Comparison of ENCODE assay signal across 40 cellular contexts in genomic region chr18:36825526-36825925, GRCh38.
"Had no signal": no experiment of that assay in that cellular context is flagged by ENCODE, and none has a peak within 500 bp of the region (broad histone marks: within the 10 kb centered on the region; RNA-seq: fewer than 3 reads in every experiment).

No MANE protein-coding gene starts in this region.

- H3K27ac Mint-ChIP-seq: activated naive CD4-positive, alpha-beta T cell treated with anti-CD3 and anti-CD28 coated beads for 36 hours; activated naive CD4-positive, alpha-beta T cell treated with anti-CD3 and anti-CD28 coated beads, Interleukin-2, amount 10 ng/mL, durations not matched to agents 7 days and 5 days; activated naive CD4-positive, alpha-beta T cell treated with anti-CD3 and anti-CD28 coated beads, Interleukin-2, amount 50 U/mL, for 24 hours; activated naive CD4-positive, alpha-beta T cell treated with anti-CD3 and anti-CD28 coated beads, Interleukin-2, amount 50 U/mL, for 72 hours; activated naive CD8-positive, alpha-beta T cell; activated naive CD8-positive, alpha-beta T cell treated with anti-CD3 and anti-CD28 coated beads for 36 hours; activated naive CD8-positive, alpha-beta T cell treated with anti-CD3 and anti-CD28 coated beads, Interleukin-2, amount 10 ng/mL, durations not matched to agents 7 days and 5 days; activated naive CD8-positive, alpha-beta T cell treated with anti-CD3 and anti-CD28 coated beads, Interleukin-2, amount 50 U/mL, for 24 hours; activated T-cell treated with anti-CD3 and anti-CD28 coated beads, Interleukin-2, amount 50 U/mL, for 24 hours; activated T-cell treated with anti-CD3 and anti-CD28 coated beads, Interleukin-2, amount 50 U/mL, for 72 hours; activated T-helper 1 cell treated with anti-CD3 and anti-CD28 coated beads, Interleukin-12 subunit alpha, Interleukin-12 subunit beta, Interleukin-2, Interleukin-4 antibody, amounts not matched to agents 30 ng/mL and 10 ng/mL and 1 ng/mL, durations not matched to agents 14 hours and 24 hours and 36 hours; activated T-helper 17 cell treated with anti-CD3 and anti-CD28 coated beads, Interleukin-2, amount 50 U/mL, for 72 hours; activated T-helper 2 cell treated with anti-CD3 and anti-CD28 coated beads, Interferon-gamma antibody, Interleukin-2, Interleukin-4, amounts not matched to agents 10 μg/mL and 5 μg/mL and 100 μg/mL, durations not matched to agents 14 hours and 24 hours and 36 hours; brain had no signal

- H3K9me3 ChIP-seq: adrenal gland, ascending aorta, body of pancreas, breast epithelium had no signal

- H3K27me3 ChIP-seq: adrenal gland, ascending aorta, body of pancreas, brain microvascular endothelial cell, breast epithelium, cardiac muscle cell had no signal

- FAIRE-seq: astrocyte, bronchial epithelial cell had no signal

- H3K4me1 ChIP-seq: breast epithelium had no signal

- DNase-seq: activated effector memory CD4-positive, alpha-beta T cell treated with anti-CD3 and anti-CD28 coated beads, Interleukin-2, amount 50 U/mL, for 16 hours; activated effector memory CD4-positive, alpha-beta T cell treated with Interleukin-2 at 50 U/mL for 16 hours; activated gamma-delta T cell; activated gamma-delta T cell treated with Interleukin-2 at 50 U/mL for 16 hours; activated naive CD4-positive, alpha-beta T cell; activated naive CD4-positive, alpha-beta T cell treated with anti-CD3 and anti-CD28 coated beads for 36 hours; activated naive CD4-positive, alpha-beta T cell treated with anti-CD3 and anti-CD28 coated beads, Interleukin-2, amount 10 ng/mL, durations not matched to agents 7 days and 5 days; activated naive CD4-positive, alpha-beta T cell treated with anti-CD3 and anti-CD28 coated beads, Interleukin-2, amount 50 U/mL, for 16 hours; activated naive CD4-positive, alpha-beta T cell treated with Interleukin-2 at 50 U/mL for 16 hours; activated naive CD8-positive, alpha-beta T cell treated with anti-CD3 and anti-CD28 coated beads for 36 hours; activated naive CD8-positive, alpha-beta T cell treated with anti-CD3 and anti-CD28 coated beads, Interleukin-2, amount 10 ng/mL, durations not matched to agents 7 days and 5 days; activated naive CD8-positive, alpha-beta T cell treated with anti-CD3 and anti-CD28 coated beads, Interleukin-2, amount 50 U/mL, for 24 hours; activated T-cell treated with anti-CD3 and anti-CD28 coated beads, Interleukin-2, amount 50 U/mL, for 1 hour; activated T-cell treated with anti-CD3 and anti-CD28 coated beads, Interleukin-2, amount 50 U/mL, for 24 hours; activated T-cell treated with anti-CD3 and anti-CD28 coated beads, Interleukin-2, amount 50 U/mL, for 4 hours; activated T-cell treated with anti-CD3 and anti-CD28 coated beads, Interleukin-2, amount 50 U/mL, for 48 hours; activated T-cell treated with anti-CD3 and anti-CD28 coated beads, Interleukin-2, amount 50 U/mL, for 72 hours; adrenal gland; amniotic stem cell; amygdala; anterior cingulate cortex; aorta; body of pancreas; brain microvascular endothelial cell; caudate nucleus; central memory CD4-positive, alpha-beta T cell; cerebellar nuclear complex had no signal

- H3K27me3 Mint-ChIP-seq: activated naive CD4-positive, alpha-beta T cell treated with anti-CD3 and anti-CD28 coated beads, Interleukin-2, amount 10 ng/mL, durations not matched to agents 7 days and 5 days; activated naive CD4-positive, alpha-beta T cell treated with anti-CD3 and anti-CD28 coated beads, Interleukin-2, amount 50 U/mL, for 24 hours; activated naive CD8-positive, alpha-beta T cell; activated naive CD8-positive, alpha-beta T cell treated with anti-CD3 and anti-CD28 coated beads for 36 hours; activated naive CD8-positive, alpha-beta T cell treated with anti-CD3 and anti-CD28 coated beads, Interleukin-2, amount 10 ng/mL, durations not matched to agents 7 days and 5 days; activated naive CD8-positive, alpha-beta T cell treated with anti-CD3 and anti-CD28 coated beads, Interleukin-2, amount 50 U/mL, for 24 hours; activated T-cell treated with anti-CD3 and anti-CD28 coated beads, Interleukin-2, amount 50 U/mL, for 24 hours; activated T-helper 17 cell treated with anti-CD3 and anti-CD28 coated beads, Interleukin-2, amount 50 U/mL, for 72 hours; brain; central memory CD8-positive, alpha-beta T cell had no signal

- H3K36me3 Mint-ChIP-seq: activated naive CD4-positive, alpha-beta T cell treated with anti-CD3 and anti-CD28 coated beads, Interleukin-2, amount 50 U/mL, for 24 hours had no signal

- H3K4me3 Mint-ChIP-seq: activated naive CD4-positive, alpha-beta T cell treated with anti-CD3 and anti-CD28 coated beads for 36 hours; activated naive CD4-positive, alpha-beta T cell treated with anti-CD3 and anti-CD28 coated beads, Interleukin-2, amount 10 ng/mL, durations not matched to agents 7 days and 5 days; activated naive CD4-positive, alpha-beta T cell treated with anti-CD3 and anti-CD28 coated beads, Interleukin-2, amount 50 U/mL, for 24 hours; activated naive CD8-positive, alpha-beta T cell; activated naive CD8-positive, alpha-beta T cell treated with anti-CD3 and anti-CD28 coated beads for 36 hours; activated naive CD8-positive, alpha-beta T cell treated with anti-CD3 and anti-CD28 coated beads, Interleukin-2, amount 10 ng/mL, durations not matched to agents 7 days and 5 days; activated naive CD8-positive, alpha-beta T cell treated with anti-CD3 and anti-CD28 coated beads, Interleukin-2, amount 50 U/mL, for 24 hours; activated T-cell treated with anti-CD3 and anti-CD28 coated beads, Interleukin-2, amount 50 U/mL, for 24 hours; activated T-cell treated with anti-CD3 and anti-CD28 coated beads, Interleukin-2, amount 50 U/mL, for 4 hours; activated T-cell treated with anti-CD3 and anti-CD28 coated beads, Interleukin-2, amount 50 U/mL, for 72 hours; activated T-helper 1 cell treated with anti-CD3 and anti-CD28 coated beads, Interleukin-12 subunit alpha, Interleukin-12 subunit beta, Interleukin-2, Interleukin-4 antibody, amounts not matched to agents 30 ng/mL and 10 ng/mL and 1 ng/mL, durations not matched to agents 14 hours and 24 hours and 36 hours; activated T-helper 17 cell treated with anti-CD3 and anti-CD28 coated beads, Interleukin-2, amount 50 U/mL, for 72 hours; central memory CD8-positive, alpha-beta T cell had no signal

- H3K36me3 ChIP-seq: adrenal gland, breast epithelium, cardiac muscle cell had no signal

- H3K9me3 Mint-ChIP-seq: activated naive CD4-positive, alpha-beta T cell treated with anti-CD3 and anti-CD28 coated beads for 36 hours; activated naive CD4-positive, alpha-beta T cell treated with anti-CD3 and anti-CD28 coated beads, Interleukin-2, amount 10 ng/mL, durations not matched to agents 7 days and 5 days; activated naive CD4-positive, alpha-beta T cell treated with anti-CD3 and anti-CD28 coated beads, Interleukin-2, amount 50 U/mL, for 24 hours; activated naive CD4-positive, alpha-beta T cell treated with anti-CD3 and anti-CD28 coated beads, Interleukin-2, amount 50 U/mL, for 72 hours; activated naive CD8-positive, alpha-beta T cell treated with anti-CD3 and anti-CD28 coated beads for 36 hours; activated naive CD8-positive, alpha-beta T cell treated with anti-CD3 and anti-CD28 coated beads, Interleukin-2, amount 10 ng/mL, durations not matched to agents 7 days and 5 days; activated naive CD8-positive, alpha-beta T cell treated with anti-CD3 and anti-CD28 coated beads, Interleukin-2, amount 50 U/mL, for 24 hours; activated T-cell treated with anti-CD3 and anti-CD28 coated beads, Interleukin-2, amount 50 U/mL, for 24 hours; activated T-cell treated with anti-CD3 and anti-CD28 coated beads, Interleukin-2, amount 50 U/mL, for 4 hours; activated T-cell treated with anti-CD3 and anti-CD28 coated beads, Interleukin-2, amount 50 U/mL, for 72 hours; activated T-helper 1 cell treated with anti-CD3 and anti-CD28 coated beads, Interleukin-12 subunit alpha, Interleukin-12 subunit beta, Interleukin-2, Interleukin-4 antibody, amounts not matched to agents 30 ng/mL and 10 ng/mL and 1 ng/mL, durations not matched to agents 14 hours and 24 hours and 36 hours; activated T-helper 17 cell treated with anti-CD3 and anti-CD28 coated beads, Interleukin-2, amount 50 U/mL, for 72 hours; activated T-helper 2 cell treated with anti-CD3 and anti-CD28 coated beads, Interferon-gamma antibody, Interleukin-2, Interleukin-4, amounts not matched to agents 10 μg/mL and 5 μg/mL and 100 μg/mL, durations not matched to agents 14 hours and 24 hours and 36 hours; central memory CD8-positive, alpha-beta T cell had no signal

- H3K4me3 ChIP-seq: adrenal gland, ascending aorta, body of pancreas, breast epithelium, cardiac muscle cell had no signal

- ATAC-seq: activated naive CD4-positive, alpha-beta T cell treated with anti-CD3 and anti-CD28 coated beads, Interleukin-2, amount 50 U/mL, for 72 hours; activated naive CD8-positive, alpha-beta T cell treated with anti-CD3 and anti-CD28 coated beads, Interleukin-2, amount 50 U/mL, for 24 hours; activated T-cell treated with anti-CD3 and anti-CD28 coated beads, Interleukin-2, amount 50 U/mL, for 4 hours; activated T-cell treated with anti-CD3 and anti-CD28 coated beads, Interleukin-2, amount 50 U/mL, for 72 hours; activated T-helper 17 cell treated with anti-CD3 and anti-CD28 coated beads, Interleukin-2, amount 50 U/mL, for 72 hours; body of pancreas had no signal

- H3K27ac ChIP-seq: adrenal gland, ascending aorta, body of pancreas, brain microvascular endothelial cell, breast epithelium, cardiac muscle cell had no signal
